13 cellular contexts compared by ENCODE assay signal in genomic region chr1:226786550-226786949, GRCh38. TPM values are rescaled to one million over a fixed set of nuclear protein-coding genes. Genes with fewer than 3 reads are reported as not detected.
DNase-seq lines count a peak whose midpoint lies in the region; ATAC-seq and TF ChIP-seq lines count a peak whose summit lies in the region.
"Had no signal": no experiment of that assay in that cellular context is flagged by ENCODE, and none has a peak within 500 bp of the region (broad histone marks: within the 10 kb centered on the region; RNA-seq: fewer than 3 reads in every experiment).

No MANE protein-coding gene starts in this region.

- TF ChIP-seq EP300 in esophagus muscularis mucosa (IDR thresholded peaks at IDR 0.05) = no peak

- peak; percentile 90 for ATAC-seq in GM18519 (IDR thresholded peaks at IDR 0.05; ENCODE audit: low FRiP score, unreplicated experiment)
- peak; percentile 75 for ATAC-seq in GM21423 (IDR thresholded peaks at IDR 0.05; ENCODE audit: unreplicated experiment)
- ATAC-seq in HG03039 (IDR thresholded peaks at IDR 0.05; ENCODE audit: unreplicated experiment) = peak; percentile 87
- no peak for ATAC-seq in lower lobe of right lung
- ATAC-seq: right lobe of liver had no signal

- peak overlapping the region; percentile 10 to 83 (median 72) for H3K27ac ChIP-seq in esophagus muscularis mucosa (replicated peaks in 1 of 4)
- H3K27ac ChIP-seq in lower lobe of right lung = no peak overlapping the region
- H3K27ac ChIP-seq: right lobe of liver had no signal

- H3K36me3 ChIP-seq in esophagus muscularis mucosa = no peaks in the 10 kb centered on the region
- H3K36me3 ChIP-seq in lower lobe of right lung = no peaks in the 10 kb centered on the region
- H3K36me3 ChIP-seq: right lobe of liver had no signal

- no peak overlapping the region for H3K4me3 ChIP-seq in esophagus muscularis mucosa
- H3K4me3 ChIP-seq in lower lobe of right lung = no peak overlapping the region
- H3K4me3 ChIP-seq: right lobe of liver had no signal

- peaks cover 10 to 60% (median 50%) of the 10 kb centered on the region in 4 donors for H3K4me1 ChIP-seq in esophagus muscularis mucosa
- no peaks in the 10 kb centered on the region for H3K4me1 ChIP-seq in lower lobe of right lung
- H3K4me1 ChIP-seq: right lobe of liver had no signal

- peaks cover 4% of the 10 kb centered on the region for H3K36me3 Mint-ChIP-seq in endothelial cell (ENCODE audit: low read depth, unreplicated experiment)
- H3K36me3 Mint-ChIP-seq: CD4-positive, CD25-positive, alpha-beta regulatory T cell; immature natural killer cell had no signal

- intact Hi-C loops in esophagus muscularis mucosa (cut with DNase I) = no loop called here
- intact Hi-C loops in lower lobe of right lung (cut with DNase I) = no loop called here

- no peaks in the 10 kb centered on the region for H3K9me3 Mint-ChIP-seq in endothelial cell (ENCODE audit: unreplicated experiment)
- H3K9me3 Mint-ChIP-seq: CD4-positive, CD25-positive, alpha-beta regulatory T cell; immature natural killer cell had no signal

- peaks cover 2% of the 10 kb centered on the region for H3K27me3 Mint-ChIP-seq in endothelial cell (ENCODE audit: unreplicated experiment)

- no peak overlapping the region for H3K27ac Mint-ChIP-seq in endothelial cell (ENCODE audit: unreplicated experiment)
- H3K27ac Mint-ChIP-seq: CD4-positive, CD25-positive, alpha-beta regulatory T cell; immature natural killer cell had no signal

- TF ChIP-seq CTCF in esophagus muscularis mucosa (IDR thresholded peaks at IDR 0.05) = no peak
- TF ChIP-seq CTCF in endothelial cell (IDR thresholded peaks at IDR 0.05; ENCODE audit: unreplicated experiment) = no peak
- no peak for TF ChIP-seq CTCF in lower lobe of right lung (IDR thresholded peaks at IDR 0.05)

- no peak for DNase-seq in esophagus muscularis mucosa (ENCODE audit: extremely low spot score)
- no peak for DNase-seq in endothelial cell (ENCODE audit: low spot score)
- DNase-seq in globus pallidus (ENCODE audit: low spot score) = no peak
- no peak for DNase-seq in lower lobe of right lung
- DNase-seq in SHP77 (lab: John Stamatoyannopoulos, UW) = no peak
- DNase-seq: CD4-positive, CD25-positive, alpha-beta regulatory T cell; immature natural killer cell; MM.1S; NCI-H510A treated with DMSO at 0.1 percent for 48 hours; right lobe of liver had no signal

- TF ChIP-seq POLR2A in esophagus muscularis mucosa (IDR thresholded peaks at IDR 0.05; ENCODE audit: low read depth) = no peak

- no peaks in the 10 kb centered on the region for H3K27me3 ChIP-seq in esophagus muscularis mucosa
- no peaks in the 10 kb centered on the region for H3K27me3 ChIP-seq in lower lobe of right lung (ENCODE audit: low read depth)
- H3K27me3 ChIP-seq: right lobe of liver had no signal

- no peak overlapping the region for H3K4me3 Mint-ChIP-seq in endothelial cell (ENCODE audit: unreplicated experiment)
- H3K4me3 Mint-ChIP-seq: CD4-positive, CD25-positive, alpha-beta regulatory T cell; immature natural killer cell had no signal

- peaks cover 12% of the 10 kb centered on the region for H3K4me1 Mint-ChIP-seq in endothelial cell (ENCODE audit: unreplicated experiment)
- H3K4me1 Mint-ChIP-seq: immature natural killer cell had no signal

- no peaks in the 10 kb centered on the region for H3K9me3 ChIP-seq in esophagus muscularis mucosa
- H3K9me3 ChIP-seq in lower lobe of right lung = no peaks in the 10 kb centered on the region
- H3K9me3 ChIP-seq: right lobe of liver had no signal

- WGBS in esophagus muscularis mucosa = 96% methylated on average over 3 of the region's 3 CpGs

RNA-seq across cellular contexts. Expression of gene ITPKB, which starts 47.5 kb away (rescaled TPM):
- total RNA-seq in esophagus muscularis mucosa = 100 to 1,000 TPM in 2 of 4 donors, 10 to 100 TPM in 2; 71.1 to 156 (median 116) TPM
- total RNA-seq in endothelial cell (ENCODE audit: unreplicated experiment) = 144 TPM
- total RNA-seq in lower lobe of right lung = 42.3 TPM

Comparison
In these comparisons a context has a peak if more than half of its experiments do, and no peak if none do; other contexts are left out.
1. ATAC-seq: peak in GM18519 (single experiment), GM21423 (single experiment) and HG03039 (single experiment); none in lower lobe of right lung (0 of 2).